In the genomic region with DNA sequence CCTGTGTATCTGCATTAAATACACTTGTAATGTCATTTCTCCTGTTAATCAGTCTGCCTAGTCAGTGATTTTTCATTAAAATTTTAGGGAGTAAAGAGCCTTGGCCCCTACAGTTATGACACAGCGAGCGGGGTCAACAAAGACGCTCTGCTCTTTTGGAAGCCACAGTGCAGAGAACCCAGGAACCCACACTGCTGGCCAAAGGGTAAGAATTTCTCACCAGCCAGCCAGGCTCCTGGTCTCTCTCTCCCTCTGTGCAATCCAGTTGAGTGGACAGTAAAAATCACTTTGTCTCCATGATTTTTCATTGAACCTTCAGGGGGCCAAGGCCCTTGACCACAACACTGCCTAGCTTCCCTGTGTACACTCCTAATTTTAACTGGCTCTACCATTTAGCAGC, we compare ENCODE assay signal across 1 cellular context.
TF ChIP-seq lines count a peak whose summit lies in the region.

No MANE protein-coding gene starts in this region.

TF ChIP-seq in GM23338, 12 proteins besides CTCF, POLR2A, EP300 and RAD21 (continued from another document):
- TF ChIP-seq, protein P1, sequence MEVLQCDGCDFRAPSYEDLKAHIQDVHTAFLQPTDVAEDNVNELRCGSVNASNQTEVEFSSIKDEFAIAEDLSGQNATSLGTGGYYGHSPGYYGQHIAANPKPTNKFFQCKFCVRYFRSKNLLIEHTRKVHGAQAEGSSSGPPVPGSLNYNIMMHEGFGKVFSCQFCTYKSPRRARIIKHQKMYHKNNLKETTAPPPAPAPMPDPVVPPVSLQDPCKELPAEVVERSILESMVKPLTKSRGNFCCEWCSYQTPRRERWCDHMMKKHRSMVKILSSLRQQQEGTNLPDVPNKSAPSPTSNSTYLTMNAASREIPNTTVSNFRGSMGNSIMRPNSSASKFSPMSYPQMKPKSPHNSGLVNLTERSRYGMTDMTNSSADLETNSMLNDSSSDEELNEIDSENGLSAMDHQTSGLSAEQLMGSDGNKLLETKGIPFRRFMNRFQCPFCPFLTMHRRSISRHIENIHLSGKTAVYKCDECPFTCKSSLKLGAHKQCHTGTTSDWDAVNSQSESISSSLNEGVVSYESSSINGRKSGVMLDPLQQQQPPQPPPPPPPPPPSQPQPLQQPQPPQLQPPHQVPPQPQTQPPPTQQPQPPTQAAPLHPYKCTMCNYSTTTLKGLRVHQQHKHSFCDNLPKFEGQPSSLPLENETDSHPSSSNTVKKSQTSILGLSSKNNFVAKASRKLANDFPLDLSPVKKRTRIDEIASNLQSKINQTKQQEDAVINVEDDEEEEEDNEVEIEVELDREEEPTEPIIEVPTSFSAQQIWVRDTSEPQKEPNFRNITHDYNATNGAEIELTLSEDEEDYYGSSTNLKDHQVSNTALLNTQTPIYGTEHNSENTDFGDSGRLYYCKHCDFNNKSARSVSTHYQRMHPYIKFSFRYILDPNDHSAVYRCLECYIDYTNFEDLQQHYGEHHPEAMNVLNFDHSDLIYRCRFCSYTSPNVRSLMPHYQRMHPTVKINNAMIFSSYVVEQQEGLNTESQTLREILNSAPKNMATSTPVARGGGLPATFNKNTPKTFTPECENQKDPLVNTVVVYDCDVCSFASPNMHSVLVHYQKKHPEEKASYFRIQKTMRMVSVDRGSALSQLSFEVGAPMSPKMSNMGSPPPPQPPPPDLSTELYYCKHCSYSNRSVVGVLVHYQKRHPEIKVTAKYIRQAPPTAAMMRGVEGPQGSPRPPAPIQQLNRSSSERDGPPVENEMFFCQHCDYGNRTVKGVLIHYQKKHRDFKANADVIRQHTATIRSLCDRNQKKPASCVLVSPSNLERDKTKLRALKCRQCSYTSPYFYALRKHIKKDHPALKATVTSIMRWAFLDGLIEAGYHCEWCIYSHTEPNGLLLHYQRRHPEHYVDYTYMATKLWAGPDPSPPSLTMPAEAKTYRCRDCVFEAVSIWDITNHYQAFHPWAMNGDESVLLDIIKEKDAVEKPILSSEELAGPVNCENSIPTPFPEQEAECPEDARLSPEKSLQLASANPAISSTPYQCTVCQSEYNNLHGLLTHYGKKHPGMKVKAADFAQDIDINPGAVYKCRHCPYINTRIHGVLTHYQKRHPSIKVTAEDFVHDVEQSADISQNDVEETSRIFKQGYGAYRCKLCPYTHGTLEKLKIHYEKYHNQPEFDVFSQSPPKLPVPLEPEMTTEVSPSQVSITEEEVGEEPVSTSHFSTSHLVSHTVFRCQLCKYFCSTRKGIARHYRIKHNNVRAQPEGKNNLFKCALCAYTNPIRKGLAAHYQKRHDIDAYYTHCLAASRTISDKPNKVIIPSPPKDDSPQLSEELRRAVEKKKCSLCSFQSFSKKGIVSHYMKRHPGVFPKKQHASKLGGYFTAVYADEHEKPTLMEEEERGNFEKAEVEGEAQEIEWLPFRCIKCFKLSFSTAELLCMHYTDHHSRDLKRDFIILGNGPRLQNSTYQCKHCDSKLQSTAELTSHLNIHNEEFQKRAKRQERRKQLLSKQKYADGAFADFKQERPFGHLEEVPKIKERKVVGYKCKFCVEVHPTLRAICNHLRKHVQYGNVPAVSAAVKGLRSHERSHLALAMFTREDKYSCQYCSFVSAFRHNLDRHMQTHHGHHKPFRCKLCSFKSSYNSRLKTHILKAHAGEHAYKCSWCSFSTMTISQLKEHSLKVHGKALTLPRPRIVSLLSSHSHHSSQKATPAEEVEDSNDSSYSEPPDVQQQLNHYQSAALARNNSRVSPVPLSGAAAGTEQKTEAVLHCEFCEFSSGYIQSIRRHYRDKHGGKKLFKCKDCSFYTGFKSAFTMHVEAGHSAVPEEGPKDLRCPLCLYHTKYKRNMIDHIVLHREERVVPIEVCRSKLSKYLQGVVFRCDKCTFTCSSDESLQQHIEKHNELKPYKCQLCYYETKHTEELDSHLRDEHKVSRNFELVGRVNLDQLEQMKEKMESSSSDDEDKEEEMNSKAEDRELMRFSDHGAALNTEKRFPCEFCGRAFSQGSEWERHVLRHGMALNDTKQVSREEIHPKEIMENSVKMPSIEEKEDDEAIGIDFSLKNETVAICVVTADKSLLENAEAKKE (CRISPR knock-in tag; IDR thresholded peaks at IDR 0.05), result no peak
- TF ChIP-seq ZNF114 (CRISPR knock-in tag; IDR thresholded peaks at IDR 0.05) (no peak), ZNF331 (CRISPR knock-in tag; IDR thresholded peaks at IDR 0.05; ENCODE audit: low read depth) (no peak), EZH2phosphoT487 (IDR thresholded peaks at IDR 0.05; ENCODE audit: unreplicated experiment) (no peak), STAT1 (IDR thresholded peaks at IDR 0.05; ENCODE audit: unreplicated experiment) (no peak), EZH2 (IDR thresholded peaks at IDR 0.05; ENCODE audit: low read depth, unreplicated experiment) (no peak)
